ENCODE assay signal across 8 cellular contexts in genomic region chr13:97359181-97360057, GRCh38.
DNase-seq lines count a peak whose midpoint lies in the region; ATAC-seq and TF ChIP-seq lines count a peak whose summit lies in the region.

No MANE protein-coding gene starts in this region.

- no peak for TF ChIP-seq POLR2A in tibial nerve (IDR thresholded peaks at IDR 0.05)

- peaks cover 0 to 16% (median 0%) of the 10 kb centered on the region in 3 donors for H3K36me3 ChIP-seq in tibial nerve

- H3K27me3 ChIP-seq in tibial nerve: no peaks in the 10 kb centered on the region

- H3K4me3 ChIP-seq in epithelial cell of proximal tubule (ENCODE audit: low read depth, low read length) (no peak overlapping the region), tibial nerve (no peak overlapping the region)

- WGBS in tibial nerve, 2 donors: 26 to 28% methylated on average over 8 of the region's 8 CpGs

- no peak overlapping the region for H3K4me3 Mint-ChIP-seq in activated CD4-positive, alpha-beta memory T cell treated with anti-CD3 and anti-CD28 coated beads, Interleukin-2, amount 10 ng/mL, durations not matched to agents 7 days and 5 days
- H3K4me3 Mint-ChIP-seq in naive thymus-derived CD8-positive, alpha-beta T cell: no peak overlapping the region

- no peaks in the 10 kb centered on the region for H3K9me3 ChIP-seq in tibial nerve

- peak; percentile 87 for TF ChIP-seq CTCF in epithelial cell of proximal tubule (conservative IDR thresholded peaks at IDR 0.05; ENCODE audit: low read depth, low read length)
- peak; percentile 78 to 92 (median 85) for TF ChIP-seq CTCF in tibial nerve (IDR thresholded peaks at IDR 0.05)

- DNase-seq in DMS114 treated with DMSO at 0.1 percent for 48 hours (lab: John Stamatoyannopoulos, UW; ENCODE audit: unreplicated experiment) (peak; percentile 39), NCI-H524 treated with DMSO at 0.1 percent for 48 hours (lab: John Stamatoyannopoulos, UW) (peak; percentile 19), epithelial cell of proximal tubule (ENCODE audit: low read depth) (no peak), tibial nerve (ENCODE audit: low spot score in 2 of 2) (peak; percentile 19 to 84)
- peak; percentile 50 for DNase-seq in activated CD4-positive, alpha-beta memory T cell treated with anti-CD3 and anti-CD28 coated beads, Interleukin-2, amount 10 ng/mL, durations not matched to agents 7 days and 5 days
- DNase-seq in naive thymus-derived CD8-positive, alpha-beta T cell: peak in 9 of 10 donors; percentile 22 to 72 (median 51)

- no peak overlapping the region for H3K27ac Mint-ChIP-seq in activated CD4-positive, alpha-beta memory T cell treated with anti-CD3 and anti-CD28 coated beads, Interleukin-2, amount 10 ng/mL, durations not matched to agents 7 days and 5 days
- no peak overlapping the region for H3K27ac Mint-ChIP-seq in naive thymus-derived CD8-positive, alpha-beta T cell

- peak in 1 of 2 donors; percentile 78 for TF ChIP-seq EP300 in tibial nerve (IDR thresholded peaks at IDR 0.05)

- H3K27ac ChIP-seq in tibial nerve: peak overlapping the region in 3 of 4 donors; percentile 21 to 81 (median 46)

- ATAC-seq in GM19438 (IDR thresholded peaks at IDR 0.05; ENCODE audit: low read depth, unreplicated experiment) (peak; percentile 98), HG03457 (IDR thresholded peaks at IDR 0.05; ENCODE audit: unreplicated experiment) (peak; percentile 95)
- peak; percentile 89 to 97 for ATAC-seq in naive thymus-derived CD8-positive, alpha-beta T cell

- CTCF ChIA-PET in activated CD4-positive, alpha-beta memory T cell treated with anti-CD3 and anti-CD28 coated beads, Interleukin-2, amount 10 ng/mL, durations not matched to agents 7 days and 5 days (lab: Charles Lee): interaction anchor here (0.7 to 5.2 kb wide), 12 partner anchors 9 to 341 kb away, joined by 3 to 130 read pairs (median 4); partner anchors contain the start of gene MBNL2

- no peaks in the 10 kb centered on the region for H3K27me3 Mint-ChIP-seq in activated CD4-positive, alpha-beta memory T cell treated with anti-CD3 and anti-CD28 coated beads, Interleukin-2, amount 10 ng/mL, durations not matched to agents 7 days and 5 days
- H3K27me3 Mint-ChIP-seq in naive thymus-derived CD8-positive, alpha-beta T cell: no peaks in the 10 kb centered on the region

- peaks cover 0 to 84% (median 5%) of the 10 kb centered on the region in 4 donors for H3K4me1 ChIP-seq in tibial nerve

- POLR2A ChIA-PET in activated CD4-positive, alpha-beta memory T cell treated with anti-CD3 and anti-CD28 coated beads, Interleukin-2, amount 10 ng/mL, durations not matched to agents 7 days and 5 days (lab: Charles Lee): interaction anchor here (1.3 kb wide), 1 partner anchor 249 kb away, joined by 3 read pairs; no protein-coding TSS in a partner anchor
- POLR2A ChIA-PET in naive thymus-derived CD8-positive, alpha-beta T cell (lab: Charles Lee): interaction anchor here (0.7 to 1.6 kb wide), 3 partner anchors 9 to 250 kb away, joined by 5 to 6 read pairs (median 5); partner anchors contain the start of gene RAP2A

- no peaks in the 10 kb centered on the region for H3K9me3 Mint-ChIP-seq in activated CD4-positive, alpha-beta memory T cell treated with anti-CD3 and anti-CD28 coated beads, Interleukin-2, amount 10 ng/mL, durations not matched to agents 7 days and 5 days
- H3K9me3 Mint-ChIP-seq in naive thymus-derived CD8-positive, alpha-beta T cell: no peaks in the 10 kb centered on the region

- H3K4me1 Mint-ChIP-seq in activated CD4-positive, alpha-beta memory T cell treated with anti-CD3 and anti-CD28 coated beads, Interleukin-2, amount 10 ng/mL, durations not matched to agents 7 days and 5 days: no peaks in the 10 kb centered on the region
- peaks cover 0 to 5% (median 0%) of the 10 kb centered on the region in 4 donors for H3K4me1 Mint-ChIP-seq in naive thymus-derived CD8-positive, alpha-beta T cell

- H3K36me3 Mint-ChIP-seq in activated CD4-positive, alpha-beta memory T cell treated with anti-CD3 and anti-CD28 coated beads, Interleukin-2, amount 10 ng/mL, durations not matched to agents 7 days and 5 days (ENCODE audit: low read depth): peaks cover 12% of the 10 kb centered on the region
- H3K36me3 Mint-ChIP-seq in naive thymus-derived CD8-positive, alpha-beta T cell: peaks cover 14 to 73% (median 23%) of the 10 kb centered on the region in 3 donors
